In the genomic region with DNA sequence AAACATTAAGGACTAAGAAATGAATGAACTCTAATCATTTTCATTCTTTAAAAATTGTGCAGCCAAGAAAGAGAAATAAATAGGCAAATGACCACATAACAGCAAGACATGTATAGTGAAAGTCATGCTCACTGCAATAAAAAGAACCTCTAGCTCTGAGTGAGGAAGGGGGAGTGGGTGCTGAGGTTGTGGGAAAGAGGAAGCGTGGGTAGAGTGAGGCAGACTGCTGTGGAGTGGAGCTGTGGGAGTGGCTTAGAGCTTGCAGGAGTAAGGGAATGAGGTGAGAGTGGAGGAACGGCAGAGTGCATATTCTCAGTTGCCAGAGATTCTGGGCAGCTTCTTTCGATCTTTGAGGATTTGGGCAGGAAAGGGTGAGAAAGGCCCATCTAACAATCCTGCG, we compare ENCODE assay signal across 10 cellular contexts. TPM values are rescaled to one million over a fixed set of nuclear protein-coding genes. Genes with fewer than 3 reads are reported as not detected.
DNase-seq lines count a peak whose midpoint lies in the region; ATAC-seq and TF ChIP-seq lines count a peak whose summit lies in the region.
"Had no signal": no experiment of that assay in that cellular context is flagged by ENCODE, and none has a peak within 500 bp of the region (broad histone marks: within the 10 kb centered on the region; RNA-seq: fewer than 3 reads in every experiment).

No MANE protein-coding gene starts in this region.

- peaks cover 10 to 26% of the 10 kb centered on the region in 2 donors for H3K27me3 Mint-ChIP-seq in effector memory CD8-positive, alpha-beta T cell
- peaks cover 0 to 3% of the 10 kb centered on the region in 2 donors for H3K27me3 Mint-ChIP-seq in stimulated activated naive B cell treated with anti-CD40 and anti-IgM and Interleukin-4, amounts not matched to agents 10 μg/mL and 1 μg/mL and 100 μg/mL, for 72 hours

- H3K4me3 ChIP-seq in A673 (ENCODE audit: low read depth, low read length, poor library complexity, severe bottlenecking) = no peak overlapping the region

- peak; percentile 63 to 64 for ATAC-seq in activated CD4-positive, CD25-positive, alpha-beta regulatory T cell treated with anti-CD3 and anti-CD28 coated beads, Interleukin-2, amount 50 U/mL, for 24 hours
- peak; percentile 37 for ATAC-seq in effector memory CD8-positive, alpha-beta T cell (replicated peaks)
- ATAC-seq in stimulated activated naive B cell treated with anti-CD40 and anti-IgM and Interleukin-4, amounts not matched to agents 10 μg/mL and 1 μg/mL and 100 μg/mL, for 72 hours (replicated peaks) = peak; percentile 93 to 95

- H3K36me3 Mint-ChIP-seq in effector memory CD8-positive, alpha-beta T cell (ENCODE audit: insufficient read depth) = no peaks in the 10 kb centered on the region
- no peaks in the 10 kb centered on the region for H3K36me3 Mint-ChIP-seq in stimulated activated naive B cell treated with anti-CD40 and anti-IgM and Interleukin-4, amounts not matched to agents 10 μg/mL and 1 μg/mL and 100 μg/mL, for 72 hours

- no peaks in the 10 kb centered on the region for H3K9me3 ChIP-seq in A673 (ENCODE audit: low read depth, low read length, poor library complexity, severe bottlenecking)

- H3K9me3 Mint-ChIP-seq in effector memory CD8-positive, alpha-beta T cell = no peaks in the 10 kb centered on the region
- H3K9me3 Mint-ChIP-seq in stimulated activated naive B cell treated with anti-CD40 and anti-IgM and Interleukin-4, amounts not matched to agents 10 μg/mL and 1 μg/mL and 100 μg/mL, for 72 hours = no peaks in the 10 kb centered on the region

- no peak for DNase-seq in activated CD4-positive, CD25-positive, alpha-beta regulatory T cell treated with anti-CD3 and anti-CD28 coated beads, Interleukin-2, amount 50 U/mL, for 72 hours
- DNase-seq in SKM-1 treated with dmso at 0.1 percent for 144 hours (lab: John Stamatoyannopoulos, UW; ENCODE audit: unreplicated experiment) (peak; percentile 62), iPS-NIHi7 (ENCODE audit: extremely low spot score) (no peak), mesenteric fat pad (ENCODE audit: low spot score) (no peak), A673 (ENCODE audit: low spot score) (no peak)
- DNase-seq in effector memory CD8-positive, alpha-beta T cell = no peak
- peak; percentile 18 for DNase-seq in stimulated activated naive B cell treated with anti-CD40 and anti-IgM and Interleukin-4, amounts not matched to agents 10 μg/mL and 1 μg/mL and 100 μg/mL, for 72 hours

- no peak for TF ChIP-seq CTCF in A673 (conservative IDR thresholded peaks at IDR 0.05; ENCODE audit: low read depth, low read length)

- H3K27me3 ChIP-seq in A673 (replicated peaks; ENCODE audit: insufficient read depth, low read depth, low read length, poor library complexity) = no peaks in the 10 kb centered on the region

- intact Hi-C loops in A673 (cut with micrococcal nuclease; ENCODE audit: unreplicated experiment) = no loop called here

- H3K36me3 ChIP-seq in A673 (ENCODE audit: insufficient read depth, low read length, poor library complexity, severe bottlenecking) = no peaks in the 10 kb centered on the region

- peaks cover 10% of the 10 kb centered on the region for H3K4me1 ChIP-seq in A673 (ENCODE audit: insufficient read depth, low read length, poor library complexity, severe bottlenecking)

- no TSS peak for BruUV-seq in A673 (replicated peaks; lab: Mats Ljungman, UMichigan)

- peaks cover 4 to 6% of the 10 kb centered on the region in 2 donors for H3K4me1 Mint-ChIP-seq in effector memory CD8-positive, alpha-beta T cell (ENCODE audit: low read depth in 2 of 2)
- H3K4me1 Mint-ChIP-seq in stimulated activated naive B cell treated with anti-CD40 and anti-IgM and Interleukin-4, amounts not matched to agents 10 μg/mL and 1 μg/mL and 100 μg/mL, for 72 hours = peaks cover 5 to 16% of the 10 kb centered on the region in 2 donors

- H3K4me3 Mint-ChIP-seq in effector memory CD8-positive, alpha-beta T cell = peak overlapping the region; percentile 3 to 58
- peak overlapping the region; percentile 64 to 76 for H3K4me3 Mint-ChIP-seq in stimulated activated naive B cell treated with anti-CD40 and anti-IgM and Interleukin-4, amounts not matched to agents 10 μg/mL and 1 μg/mL and 100 μg/mL, for 72 hours

- CTCF ChIA-PET in A673 (lab: Charles Lee) = no interaction called here

- POLR2A ChIA-PET in A673 (lab: Charles Lee; ENCODE audit: low non-redundant PET) = interaction anchor here (1.0 kb wide), 1 partner anchor 11 kb away, joined by 3 read pairs; no protein-coding TSS in a partner anchor

- H3K27ac ChIP-seq in A673 (ENCODE audit: low read depth, low read length, poor library complexity, severe bottlenecking) = no peak overlapping the region

- H3K27ac Mint-ChIP-seq in effector memory CD8-positive, alpha-beta T cell = peak overlapping the region; percentile 6 to 50
- H3K27ac Mint-ChIP-seq in stimulated activated naive B cell treated with anti-CD40 and anti-IgM and Interleukin-4, amounts not matched to agents 10 μg/mL and 1 μg/mL and 100 μg/mL, for 72 hours = peak overlapping the region; percentile 87

RNA-seq across cellular contexts. Expression of gene DEFB129, which starts 10.4 kb away (rescaled TPM):
- not detected for total RNA-seq in mesenteric fat pad
- not detected in 2 replicates for total RNA-seq in A673 (2021)
- total RNA-seq: A172, dermis microvascular lymphatic vessel endothelial cell had no signal

RNA-seq across cellular contexts. Expression of gene DEFB132, which starts 20.0 kb away (rescaled TPM):
- total RNA-seq in mesenteric fat pad (1.5 TPM), A673 (2021) (not detected in 2 replicates)
- total RNA-seq: A172, dermis microvascular lymphatic vessel endothelial cell had no signal

RNA-seq across cellular contexts. Expression of gene DEFB128, which starts 48.0 kb away (rescaled TPM):
- total RNA-seq in mesenteric fat pad (not detected), A673 (2021) (not detected in 2 replicates)
- total RNA-seq: A172, dermis microvascular lymphatic vessel endothelial cell had no signal

RNA-seq across cellular contexts. Expression of gene C20orf96, which starts 53.1 kb away (rescaled TPM):
- 5.0 TPM for total RNA-seq in mesenteric fat pad
- 21.7 and 26.3 TPM in 2 replicates for total RNA-seq in A673 (2021)

RNA-seq across cellular contexts. Expression of gene ZCCHC3, which starts 59.9 kb away (rescaled TPM):
- total RNA-seq in mesenteric fat pad = 9.1 TPM
- 38.0 and 39.6 TPM in 2 replicates for total RNA-seq in A673 (2021)

Comparison
In these comparisons a context has a peak if more than half of its experiments do, and no peak if none do; other contexts are left out.
1. ATAC-seq: peak in every context shown above with its lines; median percentile 94 in stimulated activated naive B cell treated with anti-CD40 and anti-IgM and Interleukin-4, amounts not matched to agents 10 μg/mL and 1 μg/mL and 100 μg/mL, for 72 hours; 64 in activated CD4-positive, CD25-positive, alpha-beta regulatory T cell treated with anti-CD3 and anti-CD28 coated beads, Interleukin-2, amount 50 U/mL, for 24 hours; 37 in effector memory CD8-positive, alpha-beta T cell.
2. DNase-seq: peak in SKM-1 treated with dmso at 0.1 percent for 144 hours (single experiment) and stimulated activated naive B cell treated with anti-CD40 and anti-IgM and Interleukin-4, amounts not matched to agents 10 μg/mL and 1 μg/mL and 100 μg/mL, for 72 hours (single experiment); none in activated CD4-positive, CD25-positive, alpha-beta regulatory T cell treated with anti-CD3 and anti-CD28 coated beads, Interleukin-2, amount 50 U/mL, for 72 hours (single experiment), effector memory CD8-positive, alpha-beta T cell (0 of 3), iPS-NIHi7 (single experiment), mesenteric fat pad (single experiment) and A673 (single experiment).